In the genomic region with DNA sequence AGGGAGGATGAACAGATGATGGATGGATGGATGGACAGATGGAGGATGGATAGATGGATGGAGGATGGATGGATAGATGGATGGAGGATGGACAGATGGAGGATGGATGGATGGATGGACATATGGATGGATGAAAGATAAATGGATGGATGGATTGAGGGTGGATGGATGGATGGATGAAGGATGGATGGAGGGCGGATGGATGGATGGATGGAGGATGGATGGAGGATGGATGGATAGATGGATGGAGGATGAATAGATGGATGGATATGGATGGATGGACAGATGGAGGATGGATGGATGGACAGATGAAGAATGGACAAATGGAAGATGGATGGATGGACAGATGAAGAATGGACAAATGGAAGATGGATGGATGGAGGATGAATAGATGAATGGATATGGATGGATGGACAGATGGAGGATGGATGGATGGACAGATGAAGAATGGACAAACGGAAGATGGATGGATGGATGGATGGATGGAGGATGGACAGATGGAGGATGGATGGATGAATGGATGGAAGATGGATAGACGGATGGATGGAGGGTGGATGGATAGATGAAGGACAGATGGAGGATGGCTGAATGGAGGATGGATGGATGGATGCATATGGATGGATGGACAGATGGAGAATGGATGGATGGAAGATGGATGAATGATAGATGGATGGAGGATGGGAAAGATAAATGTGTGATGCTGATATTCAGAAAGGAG, we compare ENCODE assay signal across 2 cellular contexts.
TF ChIP-seq lines count a peak whose summit lies in the region.

No MANE protein-coding gene starts in this region.

TF ChIP-seq in HepG2, 621 proteins besides CTCF, POLR2A, EP300 and RAD21:
- TF ChIP-seq SNAI1 (CRISPR knock-in tag; IDR thresholded peaks at IDR 0.05; ENCODE audit: borderline replicate concordance) (no peak), ZNF264 (CRISPR knock-in tag; IDR thresholded peaks at IDR 0.05) (no peak), SOX6 (IDR thresholded peaks at IDR 0.05) (peak; percentile 64; the same call in 1 of the 2 replicates), SOX6 (CRISPR knock-in tag; IDR thresholded peaks at IDR 0.05) (no peak), ZNF331 (CRISPR knock-in tag; IDR thresholded peaks at IDR 0.05) (no peak), RCOR2 (CRISPR knock-in tag; IDR thresholded peaks at IDR 0.05) (no peak)
- TF ChIP-seq, protein P1, sequence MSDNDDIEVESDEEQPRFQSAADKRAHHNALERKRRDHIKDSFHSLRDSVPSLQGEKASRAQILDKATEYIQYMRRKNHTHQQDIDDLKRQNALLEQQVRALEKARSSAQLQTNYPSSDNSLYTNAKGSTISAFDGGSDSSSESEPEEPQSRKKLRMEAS (IDR thresholded peaks at IDR 0.05) = no peak
- TF ChIP-seq, protein P2, sequence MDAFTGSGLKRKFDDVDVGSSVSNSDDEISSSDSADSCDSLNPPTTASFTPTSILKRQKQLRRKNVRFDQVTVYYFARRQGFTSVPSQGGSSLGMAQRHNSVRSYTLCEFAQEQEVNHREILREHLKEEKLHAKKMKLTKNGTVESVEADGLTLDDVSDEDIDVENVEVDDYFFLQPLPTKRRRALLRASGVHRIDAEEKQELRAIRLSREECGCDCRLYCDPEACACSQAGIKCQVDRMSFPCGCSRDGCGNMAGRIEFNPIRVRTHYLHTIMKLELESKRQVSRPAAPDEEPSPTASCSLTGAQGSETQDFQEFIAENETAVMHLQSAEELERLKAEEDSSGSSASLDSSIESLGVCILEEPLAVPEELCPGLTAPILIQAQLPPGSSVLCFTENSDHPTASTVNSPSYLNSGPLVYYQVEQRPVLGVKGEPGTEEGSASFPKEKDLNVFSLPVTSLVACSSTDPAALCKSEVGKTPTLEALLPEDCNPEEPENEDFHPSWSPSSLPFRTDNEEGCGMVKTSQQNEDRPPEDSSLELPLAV (CRISPR knock-in tag; conservative IDR thresholded peaks at IDR 0.05; ENCODE audit: low read depth) = no peak
TF ChIP-seq in HepG2: peak in this region for 1.

TF ChIP-seq in IMR-90, 13 proteins besides CTCF, POLR2A, EP300 and RAD21:
- TF ChIP-seq CEBPB (IDR thresholded peaks at IDR 0.05; ENCODE audit: low read depth, low read length) = no peak
- no peak for TF ChIP-seq MAFK (IDR thresholded peaks at IDR 0.05; ENCODE audit: low read depth, low read length)
- TF ChIP-seq NFE2L2 (IDR thresholded peaks at IDR 0.05; ENCODE audit: low read depth, low read length) = no peak
- TF ChIP-seq MXI1 (IDR thresholded peaks at IDR 0.05; ENCODE audit: borderline replicate concordance, low read depth, low read length) = no peak
- TF ChIP-seq SMC3 (IDR thresholded peaks at IDR 0.05; ENCODE audit: low read depth, low read length) = no peak
- TF ChIP-seq, protein P3, sequence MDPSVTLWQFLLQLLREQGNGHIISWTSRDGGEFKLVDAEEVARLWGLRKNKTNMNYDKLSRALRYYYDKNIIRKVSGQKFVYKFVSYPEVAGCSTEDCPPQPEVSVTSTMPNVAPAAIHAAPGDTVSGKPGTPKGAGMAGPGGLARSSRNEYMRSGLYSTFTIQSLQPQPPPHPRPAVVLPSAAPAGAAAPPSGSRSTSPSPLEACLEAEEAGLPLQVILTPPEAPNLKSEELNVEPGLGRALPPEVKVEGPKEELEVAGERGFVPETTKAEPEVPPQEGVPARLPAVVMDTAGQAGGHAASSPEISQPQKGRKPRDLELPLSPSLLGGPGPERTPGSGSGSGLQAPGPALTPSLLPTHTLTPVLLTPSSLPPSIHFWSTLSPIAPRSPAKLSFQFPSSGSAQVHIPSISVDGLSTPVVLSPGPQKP (IDR thresholded peaks at IDR 0.05; ENCODE audit: borderline replicate concordance, low read depth, low read length) = no peak
- TF ChIP-seq BHLHE40 (IDR thresholded peaks at IDR 0.05; ENCODE audit: low read depth, low read length) = no peak
- TF ChIP-seq RCOR1 (IDR thresholded peaks at IDR 0.05; ENCODE audit: insufficient replicate concordance, low read length) = no peak
- TF ChIP-seq, protein P4, sequence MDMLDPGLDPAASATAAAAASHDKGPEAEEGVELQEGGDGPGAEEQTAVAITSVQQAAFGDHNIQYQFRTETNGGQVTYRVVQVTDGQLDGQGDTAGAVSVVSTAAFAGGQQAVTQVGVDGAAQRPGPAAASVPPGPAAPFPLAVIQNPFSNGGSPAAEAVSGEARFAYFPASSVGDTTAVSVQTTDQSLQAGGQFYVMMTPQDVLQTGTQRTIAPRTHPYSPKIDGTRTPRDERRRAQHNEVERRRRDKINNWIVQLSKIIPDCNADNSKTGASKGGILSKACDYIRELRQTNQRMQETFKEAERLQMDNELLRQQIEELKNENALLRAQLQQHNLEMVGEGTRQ (IDR thresholded peaks at IDR 0.05; ENCODE audit: low read depth, low read length) = no peak
- TF ChIP-seq CHD1 (IDR thresholded peaks at IDR 0.05; ENCODE audit: low read depth, low read length) = no peak
- no peak for TF ChIP-seq FOS (IDR thresholded peaks at IDR 0.05; ENCODE audit: low read depth, low read length)
- no peak for TF ChIP-seq MAZ (IDR thresholded peaks at IDR 0.05; ENCODE audit: borderline replicate concordance, low read depth, low read length)
